8 cellular contexts compared by ENCODE assay signal in genomic region chrX:49043220-49043986, GRCh38. TPM values are rescaled to one million over a fixed set of nuclear protein-coding genes. Genes with fewer than 3 reads are reported as not detected.
DNase-seq lines count a peak whose midpoint lies in the region; ATAC-seq lines count a peak whose summit lies in the region.

TFE3 (minus strand) TSS chrX:49043357; CDS start chrX:49043226, 131 bp downstream.

- peak; percentile 98 for DNase-seq in COLO668 (lab: John Stamatoyannopoulos, UW; ENCODE audit: unreplicated experiment)
- peak; percentile 99 for DNase-seq in HT1080 (ENCODE audit: low read depth)
- DNase-seq in NOMO-1 (lab: John Stamatoyannopoulos, UW; ENCODE audit: unreplicated experiment in 2 of 2) = peak; percentile 92 to 97
- peak; percentile 93 for DNase-seq in effector CD8-positive, alpha-beta T cell (lab: John Stamatoyannopoulos, UW)
- peak; percentile 98 to 99 for DNase-seq in lung microvascular endothelial cell (ENCODE audit: low read depth in 2 of 2)
- DNase-seq in stimulated activated CD4-positive, alpha-beta T cell treated with anti-CD3 and anti-CD28 coated beads, TNF-alpha, amount 100 ng/mL, for 48 hours (ENCODE audit: low read depth in 3 of 3) = peak; percentile 87 to 94 (median 91)

- peak; percentile 81 for ATAC-seq in GM21360 (IDR thresholded peaks at IDR 0.05; ENCODE audit: unreplicated experiment)

- CTCF ChIA-PET in activated CD8-positive, alpha-beta memory T cell treated with anti-CD3 and anti-CD28 coated beads for 36 hours (lab: Charles Lee) = interaction anchor here (0.6 to 1.2 kb wide), 4 partner anchors 27 to 470 kb away, joined by 3 to 4 read pairs (median 4); no protein-coding TSS in a partner anchor

- POLR2A ChIA-PET in activated CD8-positive, alpha-beta memory T cell treated with anti-CD3 and anti-CD28 coated beads for 36 hours (lab: Charles Lee) = interaction anchor here (0.6 to 1.1 kb wide), 5 partner anchors 38 to 105 kb away, joined by 4 to 5 read pairs (median 4); no protein-coding TSS in a partner anchor

RNA-seq across cellular contexts. Expression of gene TFE3, which starts in this region (rescaled TPM):
- total RNA-seq in HT1080 (2014; rRNA removed; shearing (Covaris generic)) = 52.6 and 65.8 TPM in 2 replicates
- polyA plus RNA-seq in HT1080 (2015; cell fraction: cytosol; rRNA removed) = 52.5 and 65.3 TPM in 2 replicates
- polyA plus RNA-seq in HT1080 (2015; cell fraction: nucleus; rRNA removed) = 45.4 and 52.9 TPM in 2 replicates
- 10 to 100 TPM; 26.7 to 29.0 TPM for total RNA-seq in activated CD8-positive, alpha-beta memory T cell treated with anti-CD3 and anti-CD28 coated beads for 36 hours
- 8.3 TPM in 2 replicates for total RNA-seq in lung microvascular endothelial cell

Comparison
In these comparisons a context has a peak if more than half of its experiments do, and no peak if none do; other contexts are left out.
1. Peak in every context shown above with its lines: DNase-seq and ATAC-seq.